ENCODE assay signal across 8 cellular contexts in genomic region chr4:7719354-7720174, GRCh38.
DNase-seq lines count a peak whose midpoint lies in the region; ATAC-seq and TF ChIP-seq lines count a peak whose summit lies in the region.

No MANE protein-coding gene starts in this region.

- H3K79me2 ChIP-seq in OCI-LY7 (ENCODE audit: insufficient read depth, low read depth, low read length) (no peaks in the 10 kb centered on the region), parathyroid adenoma (no peaks in the 10 kb centered on the region)

- H3K27ac ChIP-seq in A673 (ENCODE audit: low read depth, low read length, poor library complexity, severe bottlenecking) (no peak overlapping the region), OCI-LY7 (ENCODE audit: low read depth, low read length, poor library complexity, severe bottlenecking) (no peak overlapping the region), parathyroid adenoma (no peak overlapping the region), upper lobe of right lung (no peak overlapping the region)

- no peaks in the 10 kb centered on the region for H3K36me3 Mint-ChIP-seq in activated T-helper 1 cell treated with anti-CD3 and anti-CD28 coated beads, Interleukin-12 subunit alpha, Interleukin-12 subunit beta, Interleukin-2, Interleukin-4 antibody, amounts not matched to agents 30 ng/mL and 10 ng/mL and 1 ng/mL, durations not matched to agents 14 hours and 24 hours and 36 hours (ENCODE audit: low read depth)

- H3K27ac Mint-ChIP-seq in activated T-helper 1 cell treated with anti-CD3 and anti-CD28 coated beads, Interleukin-12 subunit alpha, Interleukin-12 subunit beta, Interleukin-2, Interleukin-4 antibody, amounts not matched to agents 30 ng/mL and 10 ng/mL and 1 ng/mL, durations not matched to agents 14 hours and 24 hours and 36 hours: no peak overlapping the region

- H3K4me1 ChIP-seq in A673 (ENCODE audit: insufficient read depth, low read length, poor library complexity, severe bottlenecking) (no peaks in the 10 kb centered on the region), OCI-LY7 (ENCODE audit: insufficient read depth, low read length, poor library complexity, severe bottlenecking) (no peaks in the 10 kb centered on the region), parathyroid adenoma (no peaks in the 10 kb centered on the region), upper lobe of right lung (peaks cover 2% of the 10 kb centered on the region)

- CTCF ChIA-PET in A673 (lab: Charles Lee): interaction anchor here (0.6 to 1.1 kb wide), 3 partner anchors 8 to 528 kb away, joined by 3 to 4 read pairs (median 4); partner anchors contain the start of gene SORCS2
- CTCF ChIA-PET in OCI-LY7 (lab: Charles Lee; ENCODE audit: unreplicated experiment): no interaction called here

- DNase-seq in A673 (ENCODE audit: low spot score) (peak; percentile 69), GM13976 (ENCODE audit: low spot score) (peak; percentile 87), OCI-LY7 (ENCODE audit: low spot score) (peak; percentile 27), fibroblast of pulmonary artery (ENCODE audit: low read depth) (peak; percentile 31), upper lobe of right lung (peak; percentile 79)
- DNase-seq in activated T-helper 1 cell treated with anti-CD3 and anti-CD28 coated beads, Interleukin-12 subunit alpha, Interleukin-12 subunit beta, Interleukin-2, Interleukin-4 antibody, amounts not matched to agents 30 ng/mL and 10 ng/mL and 1 ng/mL, durations not matched to agents 14 hours and 24 hours and 36 hours (ENCODE audit: low spot score): peak; percentile 17

- H3K9ac ChIP-seq in parathyroid adenoma: no peak overlapping the region

- H3K4me3 ChIP-seq in A673 (ENCODE audit: low read depth, low read length, poor library complexity, severe bottlenecking) (no peak overlapping the region), OCI-LY7 (ENCODE audit: low read depth, low read length, poor library complexity, severe bottlenecking) (no peak overlapping the region), fibroblast of pulmonary artery (replicated peaks; ENCODE audit: low read depth, low read length) (no peak overlapping the region), parathyroid adenoma (ENCODE audit: low read depth, low read length) (no peak overlapping the region), upper lobe of right lung (no peak overlapping the region)

- TF ChIP-seq CTCF in A673 (conservative IDR thresholded peaks at IDR 0.05; ENCODE audit: low read depth, low read length) (peak; percentile 91), GM13976 (IDR thresholded peaks at IDR 0.05; ENCODE audit: borderline replicate concordance, control extremely low read depth, extremely low read depth, insufficient read depth, missing control alignments) (peak; percentile 70), OCI-LY7 (conservative IDR thresholded peaks at IDR 0.05; ENCODE audit: low read length) (peak; percentile 84), fibroblast of pulmonary artery (IDR thresholded peaks at IDR 0.05; ENCODE audit: low read length, missing control alignments) (peak; percentile 72), parathyroid adenoma (IDR thresholded peaks at IDR 0.05) (peak; percentile 53), upper lobe of right lung (IDR thresholded peaks at IDR 0.05) (peak; percentile 86)

- no peak overlapping the region for H3K4me2 ChIP-seq in OCI-LY7 (ENCODE audit: low read length)
- H3K4me2 ChIP-seq in parathyroid adenoma (ENCODE audit: low read length): no peak overlapping the region

- POLR2A ChIA-PET in A673 (lab: Charles Lee; ENCODE audit: low non-redundant PET): interaction anchor here (0.6 kb wide), 1 partner anchor 1032 kb away, joined by 12 read pairs; no protein-coding TSS in a partner anchor
- POLR2A ChIA-PET in OCI-LY7 (lab: Charles Lee): no interaction called here

- intact Hi-C loops in A673 (cut with micrococcal nuclease; ENCODE audit: unreplicated experiment): loop anchor here (1.0 kb wide), 1 partner anchor 527 kb away; the partner anchor contains the start of gene SORCS2
- intact Hi-C loops in OCI-LY7 (cut with micrococcal nuclease; ENCODE audit: unreplicated experiment): no loop called here
- intact Hi-C loops in activated T-helper 1 cell treated with anti-CD3 and anti-CD28 coated beads, Interleukin-12 subunit alpha, Interleukin-12 subunit beta, Interleukin-2, Interleukin-4 antibody, amounts not matched to agents 30 ng/mL and 10 ng/mL and 1 ng/mL, durations not matched to agents 14 hours and 24 hours and 36 hours (cut with micrococcal nuclease): loop anchor here (10.0 kb wide), 1 partner anchor 525 kb away; the partner anchor contains the start of gene SORCS2
- intact Hi-C loops in upper lobe of right lung (cut with DNase I): no loop called here

- H2AFZ ChIP-seq in OCI-LY7 (ENCODE audit: low read length) (no peak overlapping the region), parathyroid adenoma (peak overlapping the region; percentile 50)

- H3K9me3 ChIP-seq in A673 (ENCODE audit: low read depth, low read length, poor library complexity, severe bottlenecking) (no peaks in the 10 kb centered on the region), OCI-LY7 (ENCODE audit: low read length) (no peaks in the 10 kb centered on the region), parathyroid adenoma (ENCODE audit: control insufficient read depth, low read length) (no peaks in the 10 kb centered on the region), upper lobe of right lung (no peaks in the 10 kb centered on the region)

- no peak overlapping the region for H3K4me3 Mint-ChIP-seq in activated T-helper 1 cell treated with anti-CD3 and anti-CD28 coated beads, Interleukin-12 subunit alpha, Interleukin-12 subunit beta, Interleukin-2, Interleukin-4 antibody, amounts not matched to agents 30 ng/mL and 10 ng/mL and 1 ng/mL, durations not matched to agents 14 hours and 24 hours and 36 hours

- ATAC-seq in upper lobe of right lung (peak; percentile 74), HG03520 (IDR thresholded peaks at IDR 0.05; ENCODE audit: unreplicated experiment) (no peak)

- in situ Hi-C loops in GM13976 (cut with MboI; ENCODE audit: low sequenced_read_pairs, unreplicated experiment): loop anchor here (25.0 kb wide), 1 partner anchor 532 kb away; the partner anchor contains the start of gene SORCS2

- H3K27me3 Mint-ChIP-seq in activated T-helper 1 cell treated with anti-CD3 and anti-CD28 coated beads, Interleukin-12 subunit alpha, Interleukin-12 subunit beta, Interleukin-2, Interleukin-4 antibody, amounts not matched to agents 30 ng/mL and 10 ng/mL and 1 ng/mL, durations not matched to agents 14 hours and 24 hours and 36 hours (ENCODE audit: insufficient read depth): peaks cover 5% of the 10 kb centered on the region

- no peaks in the 10 kb centered on the region for H4K20me1 ChIP-seq in OCI-LY7 (ENCODE audit: insufficient read depth, low read length)

- H3K4me1 Mint-ChIP-seq in activated T-helper 1 cell treated with anti-CD3 and anti-CD28 coated beads, Interleukin-12 subunit alpha, Interleukin-12 subunit beta, Interleukin-2, Interleukin-4 antibody, amounts not matched to agents 30 ng/mL and 10 ng/mL and 1 ng/mL, durations not matched to agents 14 hours and 24 hours and 36 hours (ENCODE audit: low read depth): no peaks in the 10 kb centered on the region

- no peaks in the 10 kb centered on the region for H3K9me2 ChIP-seq in OCI-LY7 (ENCODE audit: insufficient read depth, low read length)

- BruUV-seq in A673 (replicated peaks; lab: Mats Ljungman, UMichigan) (no TSS peak), OCI-LY7 (replicated peaks; lab: Mats Ljungman, UMichigan) (no TSS peak)

- H3K9me3 Mint-ChIP-seq in activated T-helper 1 cell treated with anti-CD3 and anti-CD28 coated beads, Interleukin-12 subunit alpha, Interleukin-12 subunit beta, Interleukin-2, Interleukin-4 antibody, amounts not matched to agents 30 ng/mL and 10 ng/mL and 1 ng/mL, durations not matched to agents 14 hours and 24 hours and 36 hours: peaks cover 8% of the 10 kb centered on the region

- H3K36me3 ChIP-seq in A673 (ENCODE audit: insufficient read depth, low read length, poor library complexity, severe bottlenecking) (no peaks in the 10 kb centered on the region), OCI-LY7 (ENCODE audit: insufficient read depth, low read length) (no peaks in the 10 kb centered on the region), parathyroid adenoma (ENCODE audit: control insufficient read depth, insufficient read depth, low read length) (no peaks in the 10 kb centered on the region), upper lobe of right lung (no peaks in the 10 kb centered on the region)

- peaks cover 7% of the 10 kb centered on the region for H3K27me3 ChIP-seq in A673 (replicated peaks; ENCODE audit: insufficient read depth, low read depth, low read length, poor library complexity)
- H3K27me3 ChIP-seq in parathyroid adenoma (ENCODE audit: control insufficient read depth, insufficient read depth, low read length): peaks cover 4% of the 10 kb centered on the region
- H3K27me3 ChIP-seq in upper lobe of right lung: peaks cover 7% of the 10 kb centered on the region

Comparison
In these comparisons a context has a peak if more than half of its experiments do, and no peak if none do; other contexts are left out.
1. DNase-seq: peak in every context shown above with its lines; median percentile 87 in GM13976; 79 in upper lobe of right lung; 69 in A673; 31 in fibroblast of pulmonary artery; 27 in OCI-LY7; 17 in activated T-helper 1 cell treated with anti-CD3 and anti-CD28 coated beads, Interleukin-12 subunit alpha, Interleukin-12 subunit beta, Interleukin-2, Interleukin-4 antibody, amounts not matched to agents 30 ng/mL and 10 ng/mL and 1 ng/mL, durations not matched to agents 14 hours and 24 hours and 36 hours.
2. intact Hi-C loops: an anchor here in A673 (1.0 kb wide) and activated T-helper 1 cell treated with anti-CD3 and anti-CD28 coated beads, Interleukin-12 subunit alpha, Interleukin-12 subunit beta, Interleukin-2, Interleukin-4 antibody, amounts not matched to agents 30 ng/mL and 10 ng/mL and 1 ng/mL, durations not matched to agents 14 hours and 24 hours and 36 hours (10.0 kb wide); none called in OCI-LY7 and upper lobe of right lung.